ENCODE assay signal across 19 cellular contexts in the genomic region with DNA sequence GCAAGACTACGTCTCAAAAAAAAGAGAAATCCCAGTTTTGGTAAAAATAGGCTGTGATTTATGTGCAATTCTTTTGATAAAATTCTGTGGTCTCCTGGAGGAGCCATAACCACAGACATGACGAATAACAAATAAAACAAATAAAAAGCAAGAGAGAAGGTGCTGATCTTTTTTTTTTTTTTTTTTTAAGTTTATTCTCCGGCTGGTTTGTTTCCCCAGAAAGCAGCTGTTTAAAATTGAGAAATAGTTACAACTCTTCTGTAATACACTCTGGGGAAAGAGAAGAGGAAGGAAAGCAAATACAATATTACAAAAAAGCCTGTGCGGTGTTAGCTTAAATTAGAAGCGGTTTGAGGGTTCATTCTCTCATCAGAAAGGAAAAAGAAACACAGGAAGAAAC. TPM values are rescaled to one million over a fixed set of nuclear protein-coding genes. Genes with fewer than 3 reads are reported as not detected.
A peak's percentile ranks its signal among the peaks of the same experiment; 100 is the strongest.
DNase-seq lines count a peak whose midpoint lies in the region; ATAC-seq and TF ChIP-seq lines count a peak whose summit lies in the region.
"Had no signal": no experiment of that assay in that cellular context is flagged by ENCODE, and none has a peak within 500 bp of the region (broad histone marks: within the 10 kb centered on the region; RNA-seq: fewer than 3 reads in every experiment).

No MANE protein-coding gene starts in this region.

- H3K9me3 Mint-ChIP-seq in CD14-positive monocyte = peaks cover 0 to 10% (median 2%) of the 10 kb centered on the region in 7 donors
- peaks cover 17% of the 10 kb centered on the region for H3K9me3 Mint-ChIP-seq in dendritic cell treated with granulocyte-macrophage colony-stimulating factor and Interleukin-4, amounts not matched to agents 40 ng/mL and 50 ng/mL, for 4 days

- no peaks in the 10 kb centered on the region for H3K9me3 ChIP-seq in aorta (ENCODE audit: control insufficient read depth, low read length)
- H3K9me3 ChIP-seq: MG63, right atrium auricular region had no signal

- H3K4me3 ChIP-seq in aorta (ENCODE audit: low read length in 2 of 2) = no peak overlapping the region
- H3K4me3 ChIP-seq: MG63, right atrium auricular region had no signal

- no peaks in the 10 kb centered on the region for H3K27me3 ChIP-seq in aorta (ENCODE audit: control insufficient read depth in 1 of 2, insufficient read depth in 2 of 2, low read length in 1 of 2)
- H3K27me3 ChIP-seq: MG63, right atrium auricular region had no signal

- peaks cover 0 to 4% (median 2%) of the 10 kb centered on the region in 3 donors for H3K27me3 Mint-ChIP-seq in CD14-positive monocyte (ENCODE audit: low read depth in 3 of 3)
- no peaks in the 10 kb centered on the region for H3K27me3 Mint-ChIP-seq in dendritic cell treated with granulocyte-macrophage colony-stimulating factor and Interleukin-4, amounts not matched to agents 40 ng/mL and 50 ng/mL, for 4 days

- ATAC-seq in sciatic nerve (peak; percentile 86), aorta (ENCODE audit: low FRiP score) (no peak), HG02852 (IDR thresholded peaks at IDR 0.05; ENCODE audit: unreplicated experiment) (no peak), left colon (no peak)
- ATAC-seq: SK-N-SH treated with all-trans-retinoic acid at 6 μM for 48 hours; stimulated activated naive CD8-positive, alpha-beta T cell treated with anti-CD3 and anti-CD28 coated beads, Interleukin-15, Interleukin-2, amounts not matched to agents 100 U/mL and 50 U/mL, for 24 hours had no signal

- H3K27ac ChIP-seq in aorta (ENCODE audit: low read depth in 1 of 2, low read length in 2 of 2) = no peak overlapping the region
- H3K27ac ChIP-seq: right atrium auricular region had no signal

- peak overlapping the region; percentile 93 to 97 (median 96) for H3K27ac Mint-ChIP-seq in CD14-positive monocyte
- H3K27ac Mint-ChIP-seq in dendritic cell treated with granulocyte-macrophage colony-stimulating factor and Interleukin-4, amounts not matched to agents 40 ng/mL and 50 ng/mL, for 4 days = peak overlapping the region; percentile 98
- H3K27ac Mint-ChIP-seq: activated CD4-positive, alpha-beta T cell treated with anti-CD3 and anti-CD28 coated beads, Interleukin-2, amount 10 ng/mL, durations not matched to agents 24 days and 14 days had no signal

- no peaks in the 10 kb centered on the region for H3K4me1 ChIP-seq in aorta (ENCODE audit: control insufficient read depth in 1 of 2, insufficient read depth in 2 of 2, low read length in 2 of 2)
- H3K4me1 ChIP-seq: right atrium auricular region had no signal

- no peaks in the 10 kb centered on the region for H3K36me3 ChIP-seq in aorta (ENCODE audit: control insufficient read depth in 1 of 2, insufficient read depth in 2 of 2, low read length in 1 of 2)
- H3K36me3 ChIP-seq: MG63, right atrium auricular region had no signal

- no peak for DNase-seq in CD14-positive monocyte (ENCODE audit: low spot score)
- DNase-seq in MV-4-11 (lab: John Stamatoyannopoulos, UW) = peak; percentile 95
- DNase-seq in sciatic nerve (ENCODE audit: low spot score) = no peak
- no peak for DNase-seq in NK-92 (lab: John Stamatoyannopoulos, UW; ENCODE audit: unreplicated experiment)
- no peak for DNase-seq in aorta
- no peak for DNase-seq in left colon
- DNase-seq: activated CD4-positive, alpha-beta T cell treated with anti-CD3 and anti-CD28 coated beads, Interleukin-2, amount 10 ng/mL, durations not matched to agents 24 days and 14 days; activated gamma-delta T cell; cerebellar nuclear complex; H7; MG63; midbrain; NCI-H2029; nucleus accumbens; stimulated activated naive CD8-positive, alpha-beta T cell treated with anti-CD3 and anti-CD28 coated beads, Interleukin-15, Interleukin-2, amounts not matched to agents 100 U/mL and 50 U/mL, for 24 hours had no signal

- 27 to 41% methylated on average over 5 of the region's 5 CpGs for WGBS in aorta, 2 donors

- H3K36me3 Mint-ChIP-seq in CD14-positive monocyte = peaks cover 0 to 2% of the 10 kb centered on the region in 2 donors
- peaks cover 10% of the 10 kb centered on the region for H3K36me3 Mint-ChIP-seq in dendritic cell treated with granulocyte-macrophage colony-stimulating factor and Interleukin-4, amounts not matched to agents 40 ng/mL and 50 ng/mL, for 4 days (ENCODE audit: low read depth)

- TF ChIP-seq CTCF in CD14-positive monocyte (IDR thresholded peaks at IDR 0.05) = no peak

- intact Hi-C loops in CD14-positive monocyte (cut with micrococcal nuclease) (loop anchor here in 1 of 2 donors (5.0 kb wide), 1 partner anchor 40 kb away; the partner anchor contains the start of gene WAC), sciatic nerve (cut with DNase I) (no loop called here), aorta (cut with DNase I) (no loop called here), left colon (cut with DNase I, micrococcal nuclease) (no loop called here)
- intact Hi-C loops in dendritic cell treated with granulocyte-macrophage colony-stimulating factor and Interleukin-4, amounts not matched to agents 40 ng/mL and 50 ng/mL, for 4 days (cut with micrococcal nuclease) = loop anchor here (1.0 to 5.0 kb wide), 3 partner anchors 40 to 90 kb away; no protein-coding TSS in a partner anchor

- peak overlapping the region; percentile 73 to 90 for H3K4me3 Mint-ChIP-seq in CD14-positive monocyte
- H3K4me3 Mint-ChIP-seq in dendritic cell treated with granulocyte-macrophage colony-stimulating factor and Interleukin-4, amounts not matched to agents 40 ng/mL and 50 ng/mL, for 4 days = peak overlapping the region; percentile 66
- H3K4me3 Mint-ChIP-seq: activated CD4-positive, alpha-beta T cell treated with anti-CD3 and anti-CD28 coated beads, Interleukin-2, amount 10 ng/mL, durations not matched to agents 24 days and 14 days had no signal

- peaks cover 83% of the 10 kb centered on the region for H3K4me1 Mint-ChIP-seq in CD14-positive monocyte
- H3K4me1 Mint-ChIP-seq in dendritic cell treated with granulocyte-macrophage colony-stimulating factor and Interleukin-4, amounts not matched to agents 40 ng/mL and 50 ng/mL, for 4 days (ENCODE audit: low read depth) = peaks cover 79% of the 10 kb centered on the region

RNA-seq across cellular contexts. Expression of gene WAC, which starts 40.8 kb away (rescaled TPM):
- polyA plus RNA-seq in CD14-positive monocyte (10 to 100 TPM; 46.7 to 67.9 TPM), aorta (10 to 100 TPM; 53.7 to 59.4 TPM)
- total RNA-seq in sciatic nerve (148 TPM), aorta (100 to 1,000 TPM; 121 to 149 TPM), left colon (100 to 1,000 TPM in 1 of 2 donors, 10 to 100 TPM in 1; 96.9 to 112 TPM)
